ENCODE assay signal across 15 cellular contexts in the genomic region with DNA sequence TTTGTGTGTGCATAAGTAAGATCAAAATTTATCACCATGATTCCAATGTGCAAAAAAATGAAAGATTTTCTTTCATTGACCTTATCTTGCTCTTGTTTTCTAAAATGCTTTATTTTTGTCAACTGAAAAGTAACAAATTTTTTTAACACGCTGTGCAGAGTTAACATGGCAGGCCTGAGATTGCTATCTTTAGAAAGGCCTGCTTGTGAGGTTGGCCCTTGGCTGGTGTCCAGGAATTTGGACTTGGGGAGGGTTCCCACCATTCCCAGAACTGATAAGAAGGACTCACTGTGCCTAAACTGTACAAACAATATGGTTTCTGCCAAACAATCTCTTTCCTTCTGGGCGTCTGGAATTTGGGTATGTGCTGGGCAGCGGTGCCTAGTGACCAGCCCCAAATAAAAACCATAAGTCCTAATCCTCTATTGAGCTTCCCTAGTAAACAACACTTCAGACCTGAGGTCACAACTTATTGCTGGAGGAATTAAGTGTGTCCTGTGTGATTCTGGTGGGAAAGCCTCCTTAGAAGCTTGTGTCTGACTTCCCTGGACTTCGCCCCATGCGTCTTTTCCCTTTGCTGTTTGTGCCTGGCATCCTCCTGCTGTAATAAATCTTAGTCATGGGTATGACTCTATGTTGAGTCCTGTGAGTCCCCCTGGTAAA. TPM values are rescaled to one million over a fixed set of nuclear protein-coding genes. Genes with fewer than 3 reads are reported as not detected.
DNase-seq lines count a peak whose midpoint lies in the region; ATAC-seq and TF ChIP-seq lines count a peak whose summit lies in the region.
"Had no signal": no experiment of that assay in that cellular context is flagged by ENCODE, and none has a peak within 500 bp of the region (broad histone marks: within the 10 kb centered on the region; RNA-seq: fewer than 3 reads in every experiment).

No MANE protein-coding gene starts in this region.

- no peak overlapping the region for H2BK12ac ChIP-seq in mesenchymal stem cell (ENCODE audit: low read length in 2 of 2)

- H3K79me1 ChIP-seq in mesenchymal stem cell (replicated peaks; ENCODE audit: low read length, poor library complexity, severe bottlenecking), result no peaks in the 10 kb centered on the region

- no peak overlapping the region for H3K14ac ChIP-seq in mesenchymal stem cell (ENCODE audit: low read length in 2 of 2)

- DNase-seq in NCI-H69 (lab: John Stamatoyannopoulos, UW), result peak; percentile 34
- peak; percentile 54 for DNase-seq in mesenchymal stem cell
- peak in 1 of 2 donors; percentile 70 for DNase-seq in tibial artery
- DNase-seq in NCI-H1048 (lab: John Stamatoyannopoulos, UW), result no peak
- no peak for DNase-seq in activated CD4-positive, alpha-beta memory T cell treated with anti-CD3 and anti-CD28 coated beads for 36 hours
- DNase-seq: GDM1; GOT3; NCI-H446; stimulated activated CD4-positive, alpha-beta T cell treated with anti-CD3 and anti-CD28 coated beads, Interleukin-4, amount 100 ng/mL, for 24 hours; T-helper 2 cell had no signal

- H3K36me3 Mint-ChIP-seq in dendritic cell treated with granulocyte-macrophage colony-stimulating factor and Interleukin-4, amounts not matched to agents 40 ng/mL and 50 ng/mL, for 4 days (ENCODE audit: low read depth), result no peaks in the 10 kb centered on the region
- H3K36me3 Mint-ChIP-seq in activated CD4-positive, alpha-beta memory T cell treated with anti-CD3 and anti-CD28 coated beads for 36 hours, result no peaks in the 10 kb centered on the region
- H3K36me3 Mint-ChIP-seq: stimulated activated memory B cell treated with anti-CD40 and anti-IgM and Interleukin-4, amounts not matched to agents 10 μg/mL and 1 μg/mL and 100 μg/mL, for 72 hours had no signal

- H3K36me3 ChIP-seq in mesenchymal stem cell (ENCODE audit: control insufficient read depth in 1 of 2, insufficient read depth in 2 of 2, low read depth in 1 of 2, low read length in 2 of 2) (no peaks in the 10 kb centered on the region), tibial artery (no peaks in the 10 kb centered on the region)

- no peak overlapping the region for H2BK120ac ChIP-seq in mesenchymal stem cell (ENCODE audit: low read depth, low read length)

- H2BK5ac ChIP-seq in mesenchymal stem cell (ENCODE audit: low read depth, low read length, poor library complexity, severe bottlenecking), result no peak overlapping the region

- H3K27ac ChIP-seq in mesenchymal stem cell (ENCODE audit: low read length, poor library complexity, severe bottlenecking) (no peak overlapping the region), tibial artery (peak overlapping the region; percentile 65 to 69)
- H3K27ac ChIP-seq: epithelial cell of prostate had no signal

- TF ChIP-seq CTCF in tibial artery (IDR thresholded peaks at IDR 0.05), result no peak

- H3K4me2 ChIP-seq in mesenchymal stem cell (ENCODE audit: low read length, poor library complexity, severe bottlenecking), result no peak overlapping the region

- no peak overlapping the region for H4K91ac ChIP-seq in mesenchymal stem cell (ENCODE audit: low read length)

- H3K4me3 ChIP-seq in mesenchymal stem cell (ENCODE audit: insufficient read depth in 1 of 2, low read depth in 1 of 2, low read length in 2 of 2) (no peak overlapping the region), tibial artery (no peak overlapping the region)

- WGBS in mesenchymal stem cell, result 56% methylated on average over 5 of the region's 5 CpGs

- H3K9me3 Mint-ChIP-seq in dendritic cell treated with granulocyte-macrophage colony-stimulating factor and Interleukin-4, amounts not matched to agents 40 ng/mL and 50 ng/mL, for 4 days, result no peaks in the 10 kb centered on the region
- no peaks in the 10 kb centered on the region for H3K9me3 Mint-ChIP-seq in activated CD4-positive, alpha-beta memory T cell treated with anti-CD3 and anti-CD28 coated beads for 36 hours
- H3K9me3 Mint-ChIP-seq: activated T-helper 17 cell treated with anti-CD3 and anti-CD28 coated beads, Interleukin-2, amount 50 U/mL, for 72 hours; stimulated activated memory B cell treated with anti-CD40 and anti-IgM and Interleukin-4, amounts not matched to agents 10 μg/mL and 1 μg/mL and 100 μg/mL, for 72 hours had no signal

- H3K23ac ChIP-seq in mesenchymal stem cell (ENCODE audit: low read length in 2 of 2), result peak overlapping the region in 1 of 2 experiments; percentile 34

- no peaks in the 10 kb centered on the region for H3K27me3 Mint-ChIP-seq in dendritic cell treated with granulocyte-macrophage colony-stimulating factor and Interleukin-4, amounts not matched to agents 40 ng/mL and 50 ng/mL, for 4 days
- H3K27me3 Mint-ChIP-seq in activated CD4-positive, alpha-beta memory T cell treated with anti-CD3 and anti-CD28 coated beads for 36 hours, result peaks cover 2% of the 10 kb centered on the region
- H3K27me3 Mint-ChIP-seq: activated T-helper 17 cell treated with anti-CD3 and anti-CD28 coated beads, Interleukin-2, amount 50 U/mL, for 72 hours had no signal

- CTCF ChIA-PET in activated CD4-positive, alpha-beta memory T cell treated with anti-CD3 and anti-CD28 coated beads for 36 hours (lab: Charles Lee), result no interaction called here

- H2BK15ac ChIP-seq in mesenchymal stem cell (ENCODE audit: low read depth, poor library complexity, severe bottlenecking), result no peak overlapping the region

- H3K27me3 ChIP-seq in mesenchymal stem cell (ENCODE audit: control insufficient read depth in 1 of 2, insufficient read depth in 1 of 2, low read length in 2 of 2) (no peaks in the 10 kb centered on the region), tibial artery (no peaks in the 10 kb centered on the region)

- H3K4ac ChIP-seq in mesenchymal stem cell (ENCODE audit: low read depth in 1 of 2, low read length in 2 of 2), result no peak overlapping the region

- no peaks in the 10 kb centered on the region for H3K9me3 ChIP-seq in mesenchymal stem cell (ENCODE audit: control insufficient read depth, low read length)
- H3K9me3 ChIP-seq in tibial artery, result no peaks in the 10 kb centered on the region

- intact Hi-C loops in dendritic cell treated with granulocyte-macrophage colony-stimulating factor and Interleukin-4, amounts not matched to agents 40 ng/mL and 50 ng/mL, for 4 days (cut with micrococcal nuclease), result no loop called here
- intact Hi-C loops in tibial artery (cut with DNase I; ENCODE audit: low total_unique reads), result no loop called here
- intact Hi-C loops in activated CD4-positive, alpha-beta memory T cell treated with anti-CD3 and anti-CD28 coated beads for 36 hours (cut with micrococcal nuclease), result no loop called here

- no peak overlapping the region for H4K8ac ChIP-seq in mesenchymal stem cell (ENCODE audit: low read length)

- H3K9ac ChIP-seq in mesenchymal stem cell (ENCODE audit: low read length), result no peak overlapping the region

- peaks cover 27% of the 10 kb centered on the region for H3K4me1 Mint-ChIP-seq in dendritic cell treated with granulocyte-macrophage colony-stimulating factor and Interleukin-4, amounts not matched to agents 40 ng/mL and 50 ng/mL, for 4 days (ENCODE audit: low read depth)
- no peaks in the 10 kb centered on the region for H3K4me1 Mint-ChIP-seq in activated CD4-positive, alpha-beta memory T cell treated with anti-CD3 and anti-CD28 coated beads for 36 hours (ENCODE audit: low read depth)
- H3K4me1 Mint-ChIP-seq: activated T-helper 17 cell treated with anti-CD3 and anti-CD28 coated beads, Interleukin-2, amount 50 U/mL, for 72 hours; stimulated activated memory B cell treated with anti-CD40 and anti-IgM and Interleukin-4, amounts not matched to agents 10 μg/mL and 1 μg/mL and 100 μg/mL, for 72 hours had no signal

- H3K4me1 ChIP-seq in mesenchymal stem cell (ENCODE audit: control insufficient read depth, insufficient read depth, low read depth, low read length) (no peaks in the 10 kb centered on the region), tibial artery (peaks cover 0 to 48% (median 25%) of the 10 kb centered on the region in 4 donors)

- H2AFZ ChIP-seq in mesenchymal stem cell (ENCODE audit: low read depth, low read length), result no peak overlapping the region

- peak overlapping the region; percentile 22 for H3K27ac Mint-ChIP-seq in dendritic cell treated with granulocyte-macrophage colony-stimulating factor and Interleukin-4, amounts not matched to agents 40 ng/mL and 50 ng/mL, for 4 days
- no peak overlapping the region for H3K27ac Mint-ChIP-seq in activated CD4-positive, alpha-beta memory T cell treated with anti-CD3 and anti-CD28 coated beads for 36 hours
- H3K27ac Mint-ChIP-seq: activated T-helper 17 cell treated with anti-CD3 and anti-CD28 coated beads, Interleukin-2, amount 50 U/mL, for 72 hours; stimulated activated memory B cell treated with anti-CD40 and anti-IgM and Interleukin-4, amounts not matched to agents 10 μg/mL and 1 μg/mL and 100 μg/mL, for 72 hours had no signal

- ATAC-seq in HG02642 (IDR thresholded peaks at IDR 0.05; ENCODE audit: poor library complexity, unreplicated experiment), result no peak
- ATAC-seq: activated T-helper 17 cell treated with anti-CD3 and anti-CD28 coated beads, Interleukin-2, amount 50 U/mL, for 72 hours; stimulated activated memory B cell treated with anti-CD40 and anti-IgM and Interleukin-4, amounts not matched to agents 10 μg/mL and 1 μg/mL and 100 μg/mL, for 72 hours had no signal

- no peak overlapping the region for H2AK5ac ChIP-seq in mesenchymal stem cell (ENCODE audit: low read length, severe bottlenecking)

- no peak overlapping the region for H3K4me3 Mint-ChIP-seq in dendritic cell treated with granulocyte-macrophage colony-stimulating factor and Interleukin-4, amounts not matched to agents 40 ng/mL and 50 ng/mL, for 4 days
- no peak overlapping the region for H3K4me3 Mint-ChIP-seq in activated CD4-positive, alpha-beta memory T cell treated with anti-CD3 and anti-CD28 coated beads for 36 hours
- H3K4me3 Mint-ChIP-seq: activated T-helper 17 cell treated with anti-CD3 and anti-CD28 coated beads, Interleukin-2, amount 50 U/mL, for 72 hours; stimulated activated memory B cell treated with anti-CD40 and anti-IgM and Interleukin-4, amounts not matched to agents 10 μg/mL and 1 μg/mL and 100 μg/mL, for 72 hours had no signal

- POLR2A ChIA-PET in activated CD4-positive, alpha-beta memory T cell treated with anti-CD3 and anti-CD28 coated beads for 36 hours (lab: Charles Lee), result no interaction called here

- peak overlapping the region in 1 of 2 experiments; percentile 95 for H3K18ac ChIP-seq in mesenchymal stem cell (ENCODE audit: low read depth in 1 of 2, low read length in 2 of 2)

RNA-seq across cellular contexts. Expression of a gene that starts 19.8 kb away (rescaled TPM):
- 29.6 TPM for polyA plus RNA-seq in mesenchymal stem cell (2013, experiment 1 of 2)
- polyA plus RNA-seq in mesenchymal stem cell (2013, experiment 2 of 2), result 30.4 TPM
- total RNA-seq in activated CD4-positive, alpha-beta memory T cell treated with anti-CD3 and anti-CD28 coated beads for 36 hours, result 10 to 100 TPM; 11.4 TPM

Comparison
In these comparisons a context has a peak if more than half of its experiments do, and no peak if none do; other contexts are left out.
1. DNase-seq: peak in NCI-H69 (single experiment) and mesenchymal stem cell (single experiment); none in NCI-H1048 (single experiment) and activated CD4-positive, alpha-beta memory T cell treated with anti-CD3 and anti-CD28 coated beads for 36 hours (single experiment).